Comparison of ENCODE assay signal across 13 cellular contexts in the genomic region with DNA sequence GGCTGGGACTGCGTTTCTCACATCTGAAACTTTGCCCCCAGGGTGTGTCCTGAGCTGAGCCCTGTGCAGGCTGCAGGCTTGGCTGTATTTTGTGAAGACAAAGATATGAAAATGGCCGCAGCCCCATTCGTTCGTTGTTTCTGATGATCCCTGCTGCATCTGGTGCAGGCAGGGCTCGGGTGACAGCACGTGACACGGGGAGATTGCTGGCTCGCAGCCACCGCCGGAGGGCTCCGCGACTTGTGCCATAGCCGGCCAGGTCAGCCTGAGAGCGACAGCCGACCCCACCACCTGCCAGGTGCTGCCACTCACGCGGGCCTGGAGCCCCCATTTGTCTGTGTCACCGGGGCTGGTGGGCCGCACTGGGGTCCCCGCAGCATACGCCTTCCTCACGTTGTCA.
A peak's percentile ranks its signal among the peaks of the same experiment; 100 is the strongest.
DNase-seq lines count a peak whose midpoint lies in the region; ATAC-seq, FAIRE-seq and TF ChIP-seq lines count a peak whose summit lies in the region.
"Had no signal": no experiment of that assay in that cellular context is flagged by ENCODE, and none has a peak within 500 bp of the region (broad histone marks: within the 10 kb centered on the region; RNA-seq: fewer than 3 reads in every experiment).

No MANE protein-coding gene starts in this region.

- no peak overlapping the region for H3K4me2 ChIP-seq in MM.1S (ENCODE audit: low read depth, low read length)

- H3K9me2 ChIP-seq in MM.1S (replicated peaks; ENCODE audit: insufficient read depth, low read length) = no peaks in the 10 kb centered on the region

- H3K27ac ChIP-seq in tibial artery (peak overlapping the region; percentile 85 to 90), MM.1S (ENCODE audit: low read length) (no peak overlapping the region)

- intact Hi-C loops in left colon (cut with DNase I, micrococcal nuclease) (no loop called here), tibial artery (cut with DNase I; ENCODE audit: low total_unique reads) (no loop called here)

- no peak for TF ChIP-seq POLR2A in H54 (IDR thresholded peaks at IDR 0.05; ENCODE audit: low read depth, low read length)

- no peaks in the 10 kb centered on the region for H4K20me1 ChIP-seq in MM.1S (ENCODE audit: insufficient read depth, low read length)

- peaks cover 0 to 100% (median 91%) of the 10 kb centered on the region in 4 donors for H3K4me1 ChIP-seq in tibial artery
- H3K4me1 ChIP-seq in MM.1S (ENCODE audit: low read length) = no peaks in the 10 kb centered on the region

- no peaks in the 10 kb centered on the region for H3K9me3 ChIP-seq in tibial artery
- no peaks in the 10 kb centered on the region for H3K9me3 ChIP-seq in MM.1S (replicated peaks; ENCODE audit: insufficient read depth, low read length)

- H3K9ac ChIP-seq in MM.1S (ENCODE audit: low read length) = no peak overlapping the region

- H3K4me3 ChIP-seq in tibial artery = no peak overlapping the region
- no peak overlapping the region for H3K4me3 ChIP-seq in MM.1S (ENCODE audit: low read length)

- H2AFZ ChIP-seq in MM.1S (ENCODE audit: low read length) = no peak overlapping the region

- no peaks in the 10 kb centered on the region for H3K27me3 ChIP-seq in tibial artery
- H3K27me3 ChIP-seq in MM.1S (replicated peaks; ENCODE audit: insufficient read depth, low read length) = peaks cover 98% of the 10 kb centered on the region

- H3K36me3 ChIP-seq in tibial artery (peaks cover 0 to 24% (median 12%) of the 10 kb centered on the region in 3 donors), MM.1S (replicated peaks; ENCODE audit: insufficient read depth, low read length) (no peaks in the 10 kb centered on the region)

- no peaks in the 10 kb centered on the region for H3K79me2 ChIP-seq in MM.1S (ENCODE audit: low read length)

- DNase-seq in NCI-H1436 (lab: John Stamatoyannopoulos, UW) (peak; percentile 68), NCI-H1436 treated with DMSO at 0.1 percent for 48 hours (lab: John Stamatoyannopoulos, UW) (no peak), SHP77 (lab: John Stamatoyannopoulos, UW) (peak; percentile 72 to 85), left colon (peak in 1 of 2 donors; percentile 46), tibial artery (no peak), MM.1S (no peak), H54 (ENCODE audit: insufficient read length, low spot score) (no peak)
- DNase-seq in activated CD4-positive, alpha-beta T cell treated with anti-CD3 and anti-CD28 coated beads, Interleukin-2, amount 50 U/mL, for 4 hours = no peak
- DNase-seq: NCI-H226 had no signal

- no peak for TF ChIP-seq CTCF in tibial artery (IDR thresholded peaks at IDR 0.05)
- no peak for TF ChIP-seq CTCF in MM.1S (IDR thresholded peaks at IDR 0.05; ENCODE audit: low read length)

- peak; percentile 56 for ATAC-seq in left colon
- ATAC-seq: esophagus mucosa had no signal

- FAIRE-seq in H54 (lab: Jason Lieb, UNC) = no peak
- FAIRE-seq: A204.1, G401.6, keratinocyte had no signal

- H3F3A ChIP-seq in MM.1S (ENCODE audit: insufficient read depth, low read length) = no peaks in the 10 kb centered on the region

Comparison
In these comparisons a context has a peak if more than half of its experiments do, and no peak if none do; other contexts are left out.
1. DNase-seq: peak in NCI-H1436 (single experiment) and SHP77 (2 of 2); none in NCI-H1436 treated with DMSO at 0.1 percent for 48 hours (single experiment), tibial artery (0 of 2), MM.1S (single experiment), activated CD4-positive, alpha-beta T cell treated with anti-CD3 and anti-CD28 coated beads, Interleukin-2, amount 50 U/mL, for 4 hours (0 of 2) and H54 (single experiment).